Comparison of ENCODE assay signal across 18 cellular contexts in genomic region chr4:30153427-30153826, GRCh38.
DNase-seq lines count a peak whose midpoint lies in the region; ATAC-seq, FAIRE-seq and TF ChIP-seq lines count a peak whose summit lies in the region.
"Had no signal": no experiment of that assay in that cellular context is flagged by ENCODE, and none has a peak within 500 bp of the region (broad histone marks: within the 10 kb centered on the region; RNA-seq: fewer than 3 reads in every experiment).

No MANE protein-coding gene starts in this region.

- no peak overlapping the region for H4K8ac ChIP-seq in H9 (replicated peaks; ENCODE audit: insufficient read length, low read depth, low read length)

- H3K9me3 ChIP-seq in H9 (ENCODE audit: control insufficient read depth, low read depth, low read length) (no peaks in the 10 kb centered on the region), SU-DHL-6 (ENCODE audit: insufficient read depth, low read length) (no peaks in the 10 kb centered on the region), kidney (ENCODE audit: control insufficient read depth in 1 of 2, low read length in 2 of 2) (no peaks in the 10 kb centered on the region), upper lobe of right lung (no peaks in the 10 kb centered on the region), aorta (ENCODE audit: control insufficient read depth, low read length) (no peaks in the 10 kb centered on the region)
- H3K9me3 ChIP-seq: HAP-1 had no signal

- H3K14ac ChIP-seq in H9 (ENCODE audit: insufficient read depth, low read length) = no peak overlapping the region

- H3K4me3 ChIP-seq in SU-DHL-6 (ENCODE audit: insufficient read depth, low read length, poor library complexity, severe bottlenecking) (no peak overlapping the region), kidney (ENCODE audit: low read length in 2 of 2) (no peak overlapping the region), upper lobe of right lung (no peak overlapping the region), aorta (ENCODE audit: low read length in 2 of 2) (no peak overlapping the region)
- H3K4me3 ChIP-seq: HAP-1 had no signal

- no peak overlapping the region for H3T11ph ChIP-seq in H9 (ENCODE audit: low read length)

- H2BK5ac ChIP-seq in H9 (ENCODE audit: insufficient read length, low read length) = no peak overlapping the region

- ATAC-seq in upper lobe of right lung (peak; percentile 30), aorta (ENCODE audit: low FRiP score) (no peak)

- FAIRE-seq in kidney (lab: Jason Lieb, UNC) = no peak
- FAIRE-seq: GM12891, GM18507 had no signal

- H3K4me2 ChIP-seq in H9 (ENCODE audit: insufficient read depth, insufficient read length, low read length) (no peak overlapping the region), SU-DHL-6 (ENCODE audit: low read depth, low read length, poor library complexity, severe bottlenecking) (no peak overlapping the region)

- no peaks in the 10 kb centered on the region for H3F3A ChIP-seq in SU-DHL-6 (ENCODE audit: insufficient read depth)

- H3K4me1 ChIP-seq in H9 (ENCODE audit: insufficient read depth, low read length) (peaks cover 3% of the 10 kb centered on the region; the same call in 1 of the 2 replicates), kidney (ENCODE audit: control insufficient read depth in 1 of 2, insufficient read depth in 1 of 2, low read depth in 1 of 2, low read length in 2 of 2) (no peaks in the 10 kb centered on the region), upper lobe of right lung (no peaks in the 10 kb centered on the region), aorta (ENCODE audit: control insufficient read depth in 1 of 2, insufficient read depth in 2 of 2, low read length in 2 of 2) (no peaks in the 10 kb centered on the region)
- H3K4me1 ChIP-seq: HAP-1 had no signal

- H3K79me1 ChIP-seq in H9 (ENCODE audit: insufficient read depth, low read depth, low read length, poor library complexity, severe bottlenecking) = no peaks in the 10 kb centered on the region

- H3K27ac Mint-ChIP-seq in H9 = peak overlapping the region in 1 of 3 experiments; percentile 78; a peak in 1 of 7 replicates
- H3K27ac Mint-ChIP-seq: CD4-positive, alpha-beta memory T cell; HFFc6 had no signal

- no peak overlapping the region for H3K4me3 Mint-ChIP-seq in H9
- H3K4me3 Mint-ChIP-seq: CD4-positive, alpha-beta memory T cell; HFFc6 had no signal

- H3K9me2 ChIP-seq in SU-DHL-6 (replicated peaks; ENCODE audit: insufficient read depth, low read length) = no peaks in the 10 kb centered on the region

- H3K4me1 Mint-ChIP-seq in H9 = peaks cover 24 to 26% of the 10 kb centered on the region in 2 experiments
- H3K4me1 Mint-ChIP-seq: CD4-positive, alpha-beta memory T cell had no signal

- H2BK15ac ChIP-seq in H9 (ENCODE audit: low read depth, low read length) = no peak overlapping the region

- H3K23ac ChIP-seq in H9 (ENCODE audit: insufficient read length, low read depth, low read length) = no peak overlapping the region

- H4K5ac ChIP-seq in H9 (ENCODE audit: insufficient read length, low read depth, low read length) = no peak overlapping the region

- H3K36me3 ChIP-seq in SU-DHL-6 (ENCODE audit: low read length) = no peaks in the 10 kb centered on the region
- H3K36me3 ChIP-seq in kidney (ENCODE audit: control insufficient read depth in 1 of 2, insufficient read depth in 2 of 2, low read length in 2 of 2) = no peaks in the 10 kb centered on the region
- no peaks in the 10 kb centered on the region for H3K36me3 ChIP-seq in upper lobe of right lung
- no peaks in the 10 kb centered on the region for H3K36me3 ChIP-seq in aorta (ENCODE audit: control insufficient read depth in 1 of 2, insufficient read depth in 2 of 2, low read length in 1 of 2)
- H3K36me3 ChIP-seq: HAP-1 had no signal

- intact Hi-C loops in kidney (cut with DNase I) = no loop called here
- intact Hi-C loops in upper lobe of right lung (cut with DNase I) = no loop called here
- intact Hi-C loops in aorta (cut with DNase I) = no loop called here

- H4K20me1 ChIP-seq in H9 (ENCODE audit: control insufficient read depth, insufficient read depth, insufficient read length) = no peaks in the 10 kb centered on the region
- no peaks in the 10 kb centered on the region for H4K20me1 ChIP-seq in SU-DHL-6 (ENCODE audit: low read depth, low read length)

- no peak overlapping the region for H3K18ac ChIP-seq in H9 (ENCODE audit: insufficient read length, low read depth, low read length)

- WGBS in H9 (ENCODE audit: extremely low coverage, insufficient read length, low lambda C conversion rate) = no CpG with 5 or more reads among the region's 2 CpGs
- 89 to 93% methylated on average over 2 of the region's 2 CpGs for WGBS in aorta, 2 donors

- H3K23me2 ChIP-seq in H9 (ENCODE audit: insufficient read length, low read depth, low read length, poor library complexity, severe bottlenecking) = no peaks in the 10 kb centered on the region

- H2AK5ac ChIP-seq in H9 (ENCODE audit: insufficient read length, low read length) = no peak overlapping the region

- H3K36me3 Mint-ChIP-seq in H9 (ENCODE audit: insufficient read depth in 1 of 3, low read depth in 3 of 3) = peaks cover 0 to 2% (median 0%) of the 10 kb centered on the region in 3 experiments; a peak in 1 of 7 replicates

- H2BK20ac ChIP-seq in H9 (ENCODE audit: low read depth, low read length, poor library complexity, severe bottlenecking) = no peak overlapping the region

- H2BK12ac ChIP-seq in H9 (ENCODE audit: insufficient read length, low read depth, low read length) = no peak overlapping the region

- H3K27me3 ChIP-seq in H9 (ENCODE audit: insufficient read depth, low read length) = no peaks in the 10 kb centered on the region
- no peaks in the 10 kb centered on the region for H3K27me3 ChIP-seq in SU-DHL-6 (ENCODE audit: low read length)
- H3K27me3 ChIP-seq in upper lobe of right lung = no peaks in the 10 kb centered on the region
- H3K27me3 ChIP-seq in aorta (ENCODE audit: control insufficient read depth in 1 of 2, insufficient read depth in 2 of 2, low read length in 1 of 2) = no peaks in the 10 kb centered on the region

- H3K79me2 ChIP-seq in H9 (ENCODE audit: insufficient read depth, low read length) = no peaks in the 10 kb centered on the region
- H3K79me2 ChIP-seq in SU-DHL-6 (ENCODE audit: insufficient read depth, low read length) = no peaks in the 10 kb centered on the region

- H3K27ac ChIP-seq in H9 (ENCODE audit: insufficient read length, low read depth, low read length) (no peak overlapping the region), SU-DHL-6 (ENCODE audit: low read depth, low read length) (no peak overlapping the region), kidney (ENCODE audit: low read depth in 2 of 2, low read length in 2 of 2) (no peak overlapping the region), upper lobe of right lung (no peak overlapping the region), aorta (ENCODE audit: low read depth in 1 of 2, low read length in 2 of 2) (no peak overlapping the region)

- H3K27me3 Mint-ChIP-seq in H9 (ENCODE audit: low read depth) = no peaks in the 10 kb centered on the region
- H3K27me3 Mint-ChIP-seq: CD4-positive, alpha-beta memory T cell had no signal

- H2BK120ac ChIP-seq in H9 (ENCODE audit: low read depth, low read length, poor library complexity, severe bottlenecking) = no peak overlapping the region

- peaks cover 0 to 2% of the 10 kb centered on the region in 2 experiments; a peak in 1 of 5 replicates for H3K9me3 Mint-ChIP-seq in H9

- no peak for DNase-seq in H9
- peak; percentile 77 for DNase-seq in kidney
- no peak for DNase-seq in upper lobe of right lung
- DNase-seq in ecto neural progenitor cell (ENCODE audit: low spot score) = no peak
- DNase-seq in aorta = no peak
- DNase-seq in effector CD8-positive, alpha-beta T cell (lab: John Stamatoyannopoulos, UW) = no peak
- DNase-seq: C1 segment of cervical spinal cord; Calu3; CD4-positive, alpha-beta memory T cell; COR-L47; DMS53; DMS79 treated with DMSO at 0.1 percent for 48 hours; GF-D8; HFFc6 had no signal

- H4K91ac ChIP-seq in H9 (ENCODE audit: insufficient read length, low read depth, low read length) = peak overlapping the region; percentile 69

- H2AFZ ChIP-seq in H9 (ENCODE audit: low read length) (no peak overlapping the region), SU-DHL-6 (ENCODE audit: low read depth, low read length, severe bottlenecking) (peak overlapping the region; percentile 48)

- TF ChIP-seq CTCF in H9 (conservative IDR thresholded peaks at IDR 0.05) (no peak), SU-DHL-6 (IDR thresholded peaks at IDR 0.05; ENCODE audit: insufficient read depth, low read length, poor library complexity, severe bottlenecking) (no peak), kidney (IDR thresholded peaks at IDR 0.05; ENCODE audit: borderline replicate concordance, extremely low read depth, insufficient read depth) (no peak), upper lobe of right lung (IDR thresholded peaks at IDR 0.05) (no peak)

- H3K9ac ChIP-seq in H9 (ENCODE audit: extremely low read depth, insufficient read length, low read length) (no peak overlapping the region), SU-DHL-6 (ENCODE audit: low read length) (no peak overlapping the region), kidney (ENCODE audit: low read length in 2 of 2) (no peak overlapping the region)

- no peak overlapping the region for H3K4ac ChIP-seq in H9 (ENCODE audit: low read depth, low read length)

- H3K56ac ChIP-seq in H9 (ENCODE audit: insufficient read length, low read depth, low read length) = no peak overlapping the region
